1 cellular context compared by ENCODE assay signal in genomic region chr19:19515764-19516519, GRCh38.
TF ChIP-seq lines count a peak whose summit lies in the region.

TSS of gene NDUFA13 (plus strand) at chr19:19516225. CDS start at chr19:19516239, 14 bp downstream.

TF ChIP-seq in HepG2, 621 proteins besides CTCF, POLR2A, EP300 and RAD21 (continued from another document and continues in another):
- TF ChIP-seq ZHX2 (IDR thresholded peaks at IDR 0.05; ENCODE audit: low read depth) (peak; percentile 98), ZHX2 (CRISPR knock-in tag; IDR thresholded peaks at IDR 0.05; ENCODE audit: borderline replicate concordance) (0 out of 2 replicates have a peak, but pooled peaks have one; percentile 16), ZMAT3 (CRISPR knock-in tag; conservative IDR thresholded peaks at IDR 0.05) (peak; percentile 98), NRL (CRISPR knock-in tag; IDR thresholded peaks at IDR 0.05; ENCODE audit: borderline replicate concordance) (peak; percentile 63; the same call in 1 of the 2 replicates), ZNF512B (CRISPR knock-in tag; IDR thresholded peaks at IDR 0.05; ENCODE audit: borderline replicate concordance) (no peak), YEATS4 (CRISPR knock-in tag; IDR thresholded peaks at IDR 0.05; ENCODE audit: borderline replicate concordance) (peak; percentile 93), PHF5A (CRISPR knock-in tag; IDR thresholded peaks at IDR 0.05; ENCODE audit: low read depth, unreplicated experiment) (no peak), CHD4 (IDR thresholded peaks at IDR 0.05; ENCODE audit: borderline replicate concordance, low read length) (no peak), TCF12 (IDR thresholded peaks at IDR 0.05) (no peak), TCF12 (CRISPR knock-in tag; IDR thresholded peaks at IDR 0.05) (0 out of 2 replicates have a peak, but pooled peaks have one; percentile 30), ELF3 (CRISPR knock-in tag; IDR thresholded peaks at IDR 0.05) (peak; percentile 96), CREB1 (IDR thresholded peaks at IDR 0.05) (peak; percentile 71), CREB1 (CRISPR knock-in tag; IDR thresholded peaks at IDR 0.05) (peak; percentile 92), SIN3B (IDR thresholded peaks at IDR 0.05; ENCODE audit: low read length) (peak; percentile 32; the same call in 1 of the 2 replicates), ZNF337 (CRISPR knock-in tag; IDR thresholded peaks at IDR 0.05; ENCODE audit: borderline replicate concordance, low read depth) (peak; percentile 67; the same call in 1 of the 2 replicates), MAF1 (CRISPR knock-in tag; IDR thresholded peaks at IDR 0.05; ENCODE audit: borderline replicate concordance) (0 out of 2 replicates have a peak, but pooled peaks have one; percentile 64), HNRNPLL (IDR thresholded peaks at IDR 0.05; ENCODE audit: low read depth, low read length, poor library complexity, severe bottlenecking) (peak; percentile 36), BRD4 (CRISPR knock-in tag; IDR thresholded peaks at IDR 0.05) (peak; percentile 94), ZSCAN20 (CRISPR knock-in tag; IDR thresholded peaks at IDR 0.05; ENCODE audit: borderline replicate concordance) (0 out of 2 replicates have a peak, but pooled peaks have one; percentile 60), ZNF263 (CRISPR knock-in tag; IDR thresholded peaks at IDR 0.05) (peak; percentile 45; the same call in 1 of the 2 replicates), ARHGAP35 (CRISPR knock-in tag; IDR thresholded peaks at IDR 0.05; ENCODE audit: borderline replicate concordance) (no peak), MLX (CRISPR knock-in tag; IDR thresholded peaks at IDR 0.05) (no peak), ZNF225 (CRISPR knock-in tag; IDR thresholded peaks at IDR 0.05) (no peak), ETV6 (CRISPR knock-in tag; conservative IDR thresholded peaks at IDR 0.05) (no peak), BHLHE40 (IDR thresholded peaks at IDR 0.05; ENCODE audit: low read length) (0 out of 2 replicates have a peak, but pooled peaks have one; percentile 11), ARID4A (CRISPR knock-in tag; IDR thresholded peaks at IDR 0.05; ENCODE audit: borderline replicate concordance) (peak; percentile 95; the same call in 1 of the 2 replicates), ZNF567 (CRISPR knock-in tag; IDR thresholded peaks at IDR 0.05; ENCODE audit: borderline replicate concordance) (no peak), ZBTB3 (CRISPR knock-in tag; IDR thresholded peaks at IDR 0.05; ENCODE audit: borderline replicate concordance, low read depth) (no peak), ZBTB8A (CRISPR knock-in tag; IDR thresholded peaks at IDR 0.05; ENCODE audit: borderline replicate concordance, low read depth) (no peak), ATRX (CRISPR knock-in tag; IDR thresholded peaks at IDR 0.05; ENCODE audit: borderline replicate concordance) (no peak), ZNF790 (CRISPR knock-in tag; IDR thresholded peaks at IDR 0.05; ENCODE audit: borderline replicate concordance) (no peak), HOXA9 (CRISPR knock-in tag; IDR thresholded peaks at IDR 0.05; ENCODE audit: borderline replicate concordance) (no peak), HMG20B (CRISPR knock-in tag; conservative IDR thresholded peaks at IDR 0.05) (no peak), USF2 (IDR thresholded peaks at IDR 0.05; ENCODE audit: low read depth, low read length) (no peak), USF2 (CRISPR knock-in tag; IDR thresholded peaks at IDR 0.05; ENCODE audit: borderline replicate concordance) (no peak), SMC3 (IDR thresholded peaks at IDR 0.05; ENCODE audit: low read length) (no peak), CREBL2 (CRISPR knock-in tag; IDR thresholded peaks at IDR 0.05; ENCODE audit: borderline replicate concordance) (0 out of 2 replicates have a peak, but pooled peaks have one; percentile 28), FOXA3 (CRISPR knock-in tag; IDR thresholded peaks at IDR 0.05) (peak; percentile 56; the same call in 1 of the 2 replicates), MIXL1 (CRISPR knock-in tag; IDR thresholded peaks at IDR 0.05) (peak; percentile 76), ZNF784 (CRISPR knock-in tag; IDR thresholded peaks at IDR 0.05; ENCODE audit: borderline replicate concordance) (peak; percentile 98), FLYWCH1 (CRISPR knock-in tag; IDR thresholded peaks at IDR 0.05) (no peak), HMGXB4 (CRISPR knock-in tag; IDR thresholded peaks at IDR 0.05; ENCODE audit: borderline replicate concordance in 1 of 2, low read depth in 1 of 2) (peak; percentile 71 to 86; a peak in 3 of 4 replicates), ZNF138 (CRISPR knock-in tag; IDR thresholded peaks at IDR 0.05; ENCODE audit: low read depth) (no peak), KLF11 (CRISPR knock-in tag; IDR thresholded peaks at IDR 0.05) (0 out of 2 replicates have a peak, but pooled peaks have one; percentile 57), ZNF253 (CRISPR knock-in tag; IDR thresholded peaks at IDR 0.05; ENCODE audit: borderline replicate concordance) (no peak), ZNF841 (CRISPR knock-in tag; IDR thresholded peaks at IDR 0.05; ENCODE audit: borderline replicate concordance) (no peak), ZNF709 (CRISPR knock-in tag; IDR thresholded peaks at IDR 0.05) (0 out of 2 replicates have a peak, but pooled peaks have one; percentile 61)
